8 cellular contexts compared by ENCODE assay signal in genomic region chr11:11155962-11156815, GRCh38.
DNase-seq lines count a peak whose midpoint lies in the region; ATAC-seq, FAIRE-seq and TF ChIP-seq lines count a peak whose summit lies in the region.

No MANE protein-coding gene starts in this region.

- H3K27me3 ChIP-seq in RWPE2 (ENCODE audit: insufficient read depth, poor library complexity, severe bottlenecking) (no peaks in the 10 kb centered on the region), ascending aorta (no peaks in the 10 kb centered on the region), suprapubic skin (no peaks in the 10 kb centered on the region), ovary (no peaks in the 10 kb centered on the region)

- H3K9me3 Mint-ChIP-seq in natural killer cell = no peaks in the 10 kb centered on the region

- TF ChIP-seq CTCF in RWPE2 (IDR thresholded peaks at IDR 0.05; ENCODE audit: poor library complexity, severe bottlenecking) (peak; percentile 16), ascending aorta (IDR thresholded peaks at IDR 0.05) (peak in 2 of 3 experiments; percentile 6 to 27), natural killer cell (IDR thresholded peaks at IDR 0.05) (peak; percentile 40), suprapubic skin (IDR thresholded peaks at IDR 0.05) (peak in 1 of 2 donors; percentile 35), ovary (IDR thresholded peaks at IDR 0.05) (no peak)

- intact Hi-C loops in ascending aorta (cut with DNase I) (no loop called here), natural killer cell (cut with micrococcal nuclease) (no loop called here), ovary (cut with DNase I) (no loop called here)

- H3K4me3 Mint-ChIP-seq in natural killer cell = no peak overlapping the region

- H3K9me3 ChIP-seq in RWPE2 (ENCODE audit: severe bottlenecking) = no peaks in the 10 kb centered on the region
- no peaks in the 10 kb centered on the region for H3K9me3 ChIP-seq in ascending aorta
- no peaks in the 10 kb centered on the region for H3K9me3 ChIP-seq in suprapubic skin
- peaks cover 0 to 3% of the 10 kb centered on the region in 2 donors for H3K9me3 ChIP-seq in ovary

- no peaks in the 10 kb centered on the region for H3K36me3 Mint-ChIP-seq in natural killer cell

- TF ChIP-seq POLR2A in GM12891 (IDR thresholded peaks at IDR 0.05; ENCODE audit: low read depth, low read length) (no peak), suprapubic skin (IDR thresholded peaks at IDR 0.05) (no peak), ovary (IDR thresholded peaks at IDR 0.05) (no peak)

- peaks cover 0 to 7% of the 10 kb centered on the region in 2 donors for H3K4me1 Mint-ChIP-seq in natural killer cell

- no peaks in the 10 kb centered on the region for H3K36me3 ChIP-seq in RWPE2 (ENCODE audit: low read depth)
- no peaks in the 10 kb centered on the region for H3K36me3 ChIP-seq in ascending aorta
- no peaks in the 10 kb centered on the region for H3K36me3 ChIP-seq in suprapubic skin
- no peaks in the 10 kb centered on the region for H3K36me3 ChIP-seq in ovary

- peaks cover 0 to 12% of the 10 kb centered on the region in 2 donors for H3K27me3 Mint-ChIP-seq in natural killer cell (ENCODE audit: low read depth in 2 of 2)

- no peak overlapping the region for H3K27ac Mint-ChIP-seq in natural killer cell

- DNase-seq in GM12891 (ENCODE audit: insufficient read length, low spot score) = peak; percentile 36
- DNase-seq in RWPE2 (ENCODE audit: low spot score) = no peak
- no peak for DNase-seq in ascending aorta (ENCODE audit: low spot score in 2 of 2)
- no peak for DNase-seq in natural killer cell
- no peak for DNase-seq in substantia nigra (lab: John Stamatoyannopoulos, UW)
- no peak for DNase-seq in suprapubic skin (ENCODE audit: low spot score in 2 of 2)
- DNase-seq in ovary = no peak
- no peak for DNase-seq in mucosa of gallbladder (ENCODE audit: low spot score)

- 74% methylated on average over 22 of the region's 33 CpGs for WGBS in suprapubic skin
- 68 to 77% (median 71%) methylated on average over 31 to 33 of the region's 33 CpGs for WGBS in ovary, 3 donors

- TF ChIP-seq EP300 in suprapubic skin (IDR thresholded peaks at IDR 0.05) (no peak), ovary (IDR thresholded peaks at IDR 0.05) (no peak)

- no peak for ATAC-seq in RWPE2 (ENCODE audit: low read depth)
- peak in 1 of 3 donors; percentile 34 for ATAC-seq in natural killer cell

- FAIRE-seq in GM12891 (lab: Jason Lieb, UNC) = no peak

- H3K4me3 ChIP-seq in RWPE2 (ENCODE audit: severe bottlenecking) (no peak overlapping the region), ascending aorta (no peak overlapping the region), suprapubic skin (no peak overlapping the region), ovary (no peak overlapping the region)

- no peaks in the 10 kb centered on the region for H3K4me1 ChIP-seq in RWPE2 (ENCODE audit: insufficient read depth, poor library complexity, severe bottlenecking)
- H3K4me1 ChIP-seq in ascending aorta = no peaks in the 10 kb centered on the region
- H3K4me1 ChIP-seq in suprapubic skin = no peaks in the 10 kb centered on the region
- no peaks in the 10 kb centered on the region for H3K4me1 ChIP-seq in ovary (ENCODE audit: insufficient read depth)

- no peak overlapping the region for H3K27ac ChIP-seq in RWPE2 (ENCODE audit: poor library complexity, severe bottlenecking)
- no peak overlapping the region for H3K27ac ChIP-seq in ascending aorta
- H3K27ac ChIP-seq in substantia nigra (ENCODE audit: low read depth, low read length, poor library complexity, severe bottlenecking) = no peak overlapping the region
- H3K27ac ChIP-seq in suprapubic skin = no peak overlapping the region
- H3K27ac ChIP-seq in ovary = no peak overlapping the region

TF ChIP-seq in GM12891, 5 proteins besides CTCF, POLR2A, EP300 and RAD21:
- no peak for TF ChIP-seq POLR2AphosphoS5 (IDR thresholded peaks at IDR 0.05; ENCODE audit: low read depth, low read length)
- TF ChIP-seq PAX5 (IDR thresholded peaks at IDR 0.05; ENCODE audit: insufficient read depth, low read length, severe bottlenecking) = no peak
- no peak for TF ChIP-seq POU2F2 (IDR thresholded peaks at IDR 0.05; ENCODE audit: low read depth, low read length)
- no peak for TF ChIP-seq SPI1 (IDR thresholded peaks at IDR 0.05; ENCODE audit: low read depth, low read length)
- no peak for TF ChIP-seq TAF1 (IDR thresholded peaks at IDR 0.05; ENCODE audit: low read depth, low read length)

Comparison
In these comparisons a context has a peak if more than half of its experiments do, and no peak if none do; other contexts are left out.
1. CTCF ChIP-seq: peak in RWPE2 (single experiment), ascending aorta (2 of 3) and natural killer cell (single experiment); none in ovary (0 of 3).